8 cellular contexts compared by ENCODE assay signal in the genomic region with DNA sequence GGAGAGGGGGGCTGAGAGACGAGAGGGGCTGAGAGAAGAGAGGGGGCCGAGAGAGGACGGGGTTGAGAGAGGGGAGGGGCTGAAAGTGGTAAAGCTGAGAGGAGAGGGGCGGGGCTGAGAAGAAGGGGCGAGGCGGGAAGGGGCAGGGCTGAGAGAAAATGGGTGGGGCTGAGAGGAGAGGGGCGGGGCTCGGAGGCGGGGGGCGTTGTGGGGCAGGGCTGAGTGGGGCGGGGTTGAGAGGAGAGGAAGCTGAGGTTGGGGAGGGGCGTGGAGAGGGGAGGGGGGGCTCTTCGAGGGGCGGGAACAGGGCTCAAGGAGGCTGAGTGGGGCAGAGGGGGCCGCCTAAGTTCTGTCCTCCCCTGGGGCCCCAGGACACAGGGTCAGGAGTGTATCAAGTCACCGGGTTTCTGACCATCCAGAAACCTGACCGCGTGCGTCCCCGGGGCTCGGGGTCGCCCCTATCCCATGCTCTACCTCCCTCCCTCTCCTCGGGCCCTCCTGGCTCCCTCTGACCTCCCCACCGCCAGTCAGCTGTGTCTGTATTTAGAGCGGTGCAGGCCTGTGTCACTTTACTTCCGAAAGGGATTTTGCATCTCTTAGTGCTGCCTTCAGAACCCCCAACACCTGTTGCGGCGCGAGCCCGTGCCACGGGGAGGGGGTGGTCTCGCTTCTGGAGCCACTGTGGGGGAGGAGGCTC. TPM values are rescaled to one million over a fixed set of nuclear protein-coding genes. Genes with fewer than 3 reads are reported as not detected.
A peak's percentile ranks its signal among the peaks of the same experiment; 100 is the strongest.
DNase-seq lines count a peak whose midpoint lies in the region; ATAC-seq and TF ChIP-seq lines count a peak whose summit lies in the region.

No MANE protein-coding gene starts in this region.

- no peaks in the 10 kb centered on the region for H3F3A ChIP-seq in SU-DHL-6 (ENCODE audit: insufficient read depth)

- H3K9me3 Mint-ChIP-seq in CD14-positive monocyte, result peaks cover 0 to 6% (median 0%) of the 10 kb centered on the region in 7 donors
- H3K9me3 Mint-ChIP-seq in brain, result peaks cover 0 to 5% (median 0%) of the 10 kb centered on the region in 5 experiments

- no peaks in the 10 kb centered on the region for H3K4me1 ChIP-seq in mucosa of descending colon (ENCODE audit: low read depth)

- no peaks in the 10 kb centered on the region for H3K27me3 ChIP-seq in SU-DHL-6 (ENCODE audit: low read length)

- intact Hi-C loops in CD14-positive monocyte (cut with micrococcal nuclease), result loop anchor here (5.0 kb wide), 1 partner anchor 34 kb away; no protein-coding TSS in a partner anchor
- intact Hi-C loops in mucosa of descending colon (cut with DNase I, micrococcal nuclease), result no loop called here

- TF ChIP-seq CTCF in CD14-positive monocyte (IDR thresholded peaks at IDR 0.05) (no peak), SU-DHL-6 (IDR thresholded peaks at IDR 0.05; ENCODE audit: insufficient read depth, low read length, poor library complexity, severe bottlenecking) (no peak), brain (conservative IDR thresholded peaks at IDR 0.05) (no peak), mucosa of descending colon (IDR thresholded peaks at IDR 0.05) (no peak)

- H3K4me3 Mint-ChIP-seq in CD14-positive monocyte, result peak overlapping the region in 1 of 2 donors; percentile 77
- peak overlapping the region; percentile 68 to 80 (median 78) for H3K4me3 Mint-ChIP-seq in brain

- H3K36me3 Mint-ChIP-seq in CD14-positive monocyte, result peaks cover 0 to 5% of the 10 kb centered on the region in 2 donors
- no peaks in the 10 kb centered on the region for H3K36me3 Mint-ChIP-seq in brain

- H3K27me3 Mint-ChIP-seq in CD14-positive monocyte (ENCODE audit: low read depth in 3 of 3) (peaks cover 39 to 61% (median 56%) of the 10 kb centered on the region in 3 donors), brain (peaks cover 9% of the 10 kb centered on the region)

- peak overlapping the region; percentile 15 for H3K4me2 ChIP-seq in SU-DHL-6 (ENCODE audit: low read depth, low read length, poor library complexity, severe bottlenecking)

- H3K9ac ChIP-seq in SU-DHL-6 (ENCODE audit: low read length), result no peak overlapping the region

- DNase-seq in CD14-positive monocyte (ENCODE audit: low spot score) (peak; percentile 68), HUDEP-2 (lab: John Stamatoyannopoulos, UW; ENCODE audit: unreplicated experiment in 76 of 76) (peak in 46 of 76 experiments; percentile 16 to 73 (median 54)), mucosa of descending colon (peak in 2 of 3 donors; percentile 35 to 54), medulla oblongata (ENCODE audit: extremely low spot score) (no peak)

- H3K4me3 ChIP-seq in SU-DHL-6 (ENCODE audit: insufficient read depth, low read length, poor library complexity, severe bottlenecking), result no peak overlapping the region
- no peak overlapping the region for H3K4me3 ChIP-seq in mucosa of descending colon

- H3K27ac ChIP-seq in SU-DHL-6 (ENCODE audit: low read depth, low read length), result no peak overlapping the region

- no peaks in the 10 kb centered on the region for H3K79me2 ChIP-seq in SU-DHL-6 (ENCODE audit: insufficient read depth, low read length)

- no peak overlapping the region for H2AFZ ChIP-seq in SU-DHL-6 (ENCODE audit: low read depth, low read length, severe bottlenecking)

- no peaks in the 10 kb centered on the region for H3K9me3 ChIP-seq in SU-DHL-6 (ENCODE audit: insufficient read depth, low read length)
- H3K9me3 ChIP-seq in mucosa of descending colon, result no peaks in the 10 kb centered on the region

- ATAC-seq in mucosa of descending colon (peak; percentile 81), GM21423 (IDR thresholded peaks at IDR 0.05; ENCODE audit: unreplicated experiment) (no peak), GM18861 (IDR thresholded peaks at IDR 0.05; ENCODE audit: unreplicated experiment) (no peak)

- H3K9me2 ChIP-seq in SU-DHL-6 (replicated peaks; ENCODE audit: insufficient read depth, low read length), result no peaks in the 10 kb centered on the region

- H3K4me1 Mint-ChIP-seq in CD14-positive monocyte (peaks cover 17% of the 10 kb centered on the region), brain (peaks cover 15% of the 10 kb centered on the region)

- H3K27ac Mint-ChIP-seq in CD14-positive monocyte (peak overlapping the region in 4 of 7 donors; percentile 25 to 30 (median 28)), brain (peak overlapping the region in 1 of 5 experiments; percentile 97)

- H3K36me3 ChIP-seq in SU-DHL-6 (ENCODE audit: low read length) (no peaks in the 10 kb centered on the region), mucosa of descending colon (ENCODE audit: low read depth) (no peaks in the 10 kb centered on the region)

- H4K20me1 ChIP-seq in SU-DHL-6 (ENCODE audit: low read depth, low read length), result no peaks in the 10 kb centered on the region

RNA-seq across cellular contexts. Expression of a gene that starts 38.6 kb away (rescaled TPM):
- polyA plus RNA-seq in CD14-positive monocyte (under 1 TPM; 0.12 to 0.87 TPM), brain (ENCODE audit: insufficient read depth, low read depth, low replicate concordance) (39.1 TPM)
- total RNA-seq in mucosa of descending colon, result 1 to 10 TPM; 2.5 to 8.4 (median 5.9) TPM

RNA-seq across cellular contexts. Expression of a gene that starts 41.2 kb away (rescaled TPM):
- polyA plus RNA-seq in CD14-positive monocyte, result 1 to 10 TPM; 1.8 to 3.9 TPM
- 38.6 TPM for polyA plus RNA-seq in brain (ENCODE audit: insufficient read depth, low read depth, low replicate concordance)
- 10 to 100 TPM in 2 of 3 donors, 1 to 10 TPM in 1; 5.1 to 47.6 (median 10.7) TPM for total RNA-seq in mucosa of descending colon

RNA-seq across cellular contexts. Expression of a gene that starts 58.3 kb away (rescaled TPM):
- 1 to 10 TPM; 5.5 to 9.6 TPM for polyA plus RNA-seq in CD14-positive monocyte
- 0.14 TPM for polyA plus RNA-seq in brain (ENCODE audit: insufficient read depth, low read depth, low replicate concordance)
- total RNA-seq in mucosa of descending colon, result 10 to 100 TPM in 2 of 3 donors, 1 to 10 TPM in 1; 7.9 to 25.0 (median 22.8) TPM

Comparison
In these comparisons a context has a peak if more than half of its experiments do, and no peak if none do; other contexts are left out.
1. RNA of a gene that starts 38.6 kb away (polyA plus RNA-seq): 39.1 TPM in brain (single experiment); 0.12 to 0.87 TPM in CD14-positive monocyte; every median in the first group is over 10 times any median in the second.
2. intact Hi-C loops: an anchor here in CD14-positive monocyte (5.0 kb wide); none called in mucosa of descending colon.